ENCODE assay signal across 15 cellular contexts in the genomic region with DNA sequence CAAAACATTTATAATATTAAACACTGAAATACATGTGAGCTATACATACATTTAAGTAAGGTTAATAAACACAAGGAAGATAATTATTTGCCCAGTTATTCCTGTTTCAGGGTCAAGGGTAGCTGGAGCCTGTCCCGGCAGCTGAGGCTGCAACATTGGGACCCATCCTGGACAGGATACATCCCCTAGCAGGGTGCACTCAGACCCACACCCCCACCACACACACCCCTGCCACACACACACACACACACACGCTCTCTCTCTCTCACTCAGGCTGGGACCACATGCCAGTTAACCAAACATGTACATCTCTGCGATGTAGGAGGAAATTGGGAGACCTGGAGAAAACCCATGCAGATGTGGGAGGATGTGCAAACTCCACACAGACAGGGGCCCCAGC.
DNase-seq lines count a peak whose midpoint lies in the region; ATAC-seq and TF ChIP-seq lines count a peak whose summit lies in the region.
"Had no signal": no experiment of that assay in that cellular context is flagged by ENCODE, and none has a peak within 500 bp of the region (broad histone marks: within the 10 kb centered on the region; RNA-seq: fewer than 3 reads in every experiment).

No MANE protein-coding gene starts in this region.

- ATAC-seq in GM18868 (IDR thresholded peaks at IDR 0.05; ENCODE audit: unreplicated experiment) (peak; percentile 13), GM21515 (IDR thresholded peaks at IDR 0.05; ENCODE audit: unreplicated experiment) (peak; percentile 24), HG03378 (IDR thresholded peaks at IDR 0.05; ENCODE audit: unreplicated experiment) (peak; percentile 8), HG02938 (IDR thresholded peaks at IDR 0.05; ENCODE audit: unreplicated experiment) (no peak)
- ATAC-seq: left lung had no signal

- no peak overlapping the region for H3K23ac ChIP-seq in mesenchymal stem cell (ENCODE audit: low read length in 2 of 2)

- H2BK5ac ChIP-seq in mesenchymal stem cell (ENCODE audit: low read depth, low read length, poor library complexity, severe bottlenecking) = no peak overlapping the region

- no peak overlapping the region for H4K8ac ChIP-seq in mesenchymal stem cell (ENCODE audit: low read length)

- H2BK15ac ChIP-seq in mesenchymal stem cell (ENCODE audit: low read depth, poor library complexity, severe bottlenecking) = no peak overlapping the region

- H3K9ac ChIP-seq in mesenchymal stem cell (ENCODE audit: low read length) = peak overlapping the region; percentile 80

- 39% methylated on average over 2 of the region's 3 CpGs for WGBS in mesenchymal stem cell

- peak overlapping the region in 1 of 2 experiments; percentile 21 for H3K18ac ChIP-seq in mesenchymal stem cell (ENCODE audit: low read depth in 1 of 2, low read length in 2 of 2)

- H3K79me1 ChIP-seq in mesenchymal stem cell (replicated peaks; ENCODE audit: low read length, poor library complexity, severe bottlenecking) = no peaks in the 10 kb centered on the region

- no peak overlapping the region for H3K4ac ChIP-seq in mesenchymal stem cell (ENCODE audit: low read depth in 1 of 2, low read length in 2 of 2)

- no peak overlapping the region for H3K4me3 ChIP-seq in mesenchymal stem cell (ENCODE audit: insufficient read depth in 1 of 2, low read depth in 1 of 2, low read length in 2 of 2)
- H3K4me3 ChIP-seq: hepatocyte, left lung, testis had no signal

- H3K27me3 ChIP-seq in mesenchymal stem cell (ENCODE audit: control insufficient read depth in 1 of 2, insufficient read depth in 1 of 2, low read length in 2 of 2) = no peaks in the 10 kb centered on the region
- H3K27me3 ChIP-seq: hepatocyte, left lung, testis had no signal

- TF ChIP-seq CTCF in GM20000 (IDR thresholded peaks at IDR 0.05; ENCODE audit: extremely low read depth, missing control alignments) = no peak

- DNase-seq in mesenchymal stem cell (no peak), activated gamma-delta T cell treated with Interleukin-2 at 50 U/mL for 16 hours (no peak), cerebellar cortex (ENCODE audit: low spot score) (no peak), GM20000 (ENCODE audit: low spot score) (no peak)
- DNase-seq: activated naive CD8-positive, alpha-beta T cell treated with anti-CD3 and anti-CD28 coated beads for 36 hours; CD4-positive, alpha-beta T cell; left lung; NCI-H345; T1000; testis had no signal

- no peak overlapping the region for H2BK120ac ChIP-seq in mesenchymal stem cell (ENCODE audit: low read depth, low read length)

- H3K9me3 ChIP-seq in mesenchymal stem cell (ENCODE audit: control insufficient read depth, low read length) = no peaks in the 10 kb centered on the region
- H3K9me3 ChIP-seq: left lung, testis had no signal

- H3K4me1 ChIP-seq in mesenchymal stem cell (ENCODE audit: control insufficient read depth, insufficient read depth, low read depth, low read length) = peaks cover 2% of the 10 kb centered on the region
- H3K4me1 ChIP-seq: left lung had no signal

- H2BK12ac ChIP-seq in mesenchymal stem cell (ENCODE audit: low read length in 2 of 2) = no peak overlapping the region

- H3K4me2 ChIP-seq in mesenchymal stem cell (ENCODE audit: low read length, poor library complexity, severe bottlenecking) = no peak overlapping the region
- H3K4me2 ChIP-seq: hepatocyte had no signal

- no peak overlapping the region for H2AFZ ChIP-seq in mesenchymal stem cell (ENCODE audit: low read depth, low read length)
- H2AFZ ChIP-seq: hepatocyte had no signal

- no peaks in the 10 kb centered on the region for H3K36me3 ChIP-seq in mesenchymal stem cell (ENCODE audit: control insufficient read depth in 1 of 2, insufficient read depth in 2 of 2, low read depth in 1 of 2, low read length in 2 of 2)
- H3K36me3 ChIP-seq: left lung had no signal

- H4K91ac ChIP-seq in mesenchymal stem cell (ENCODE audit: low read length) = no peak overlapping the region

- H3K27ac ChIP-seq in mesenchymal stem cell (ENCODE audit: low read length, poor library complexity, severe bottlenecking) = no peak overlapping the region
- H3K27ac ChIP-seq: hepatocyte, testis had no signal

- H3K14ac ChIP-seq in mesenchymal stem cell (ENCODE audit: low read length in 2 of 2) = no peak overlapping the region

- H2AK5ac ChIP-seq in mesenchymal stem cell (ENCODE audit: low read length, severe bottlenecking) = no peak overlapping the region
